In the genomic region with DNA sequence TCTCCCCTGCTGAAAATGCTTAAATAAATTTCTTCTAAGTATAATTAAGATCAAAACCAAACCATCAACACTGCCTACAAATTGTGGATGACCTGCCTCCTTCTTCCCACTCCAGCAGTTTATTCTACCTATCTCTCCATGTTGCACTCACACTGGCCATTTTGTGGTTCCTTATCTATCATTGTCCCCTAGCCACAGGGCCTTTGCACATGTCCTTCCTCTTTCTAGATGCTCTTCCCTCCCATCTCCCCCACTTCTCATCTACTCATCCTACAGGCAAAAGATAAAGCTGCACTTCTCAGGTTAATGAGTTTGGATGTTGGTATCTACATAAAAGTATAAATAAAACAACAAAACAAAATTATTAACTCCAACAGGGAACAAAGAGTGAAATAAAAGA, we compare ENCODE assay signal across 35 cellular contexts.
"Had no signal": no experiment of that assay in that cellular context is flagged by ENCODE, and none has a peak within 500 bp of the region (broad histone marks: within the 10 kb centered on the region; RNA-seq: fewer than 3 reads in every experiment).

No MANE protein-coding gene starts in this region.

- H3K4me1 Mint-ChIP-seq: activated CD4-positive, alpha-beta T cell treated with anti-CD3 and anti-CD28 coated beads for 36 hours; activated CD4-positive, alpha-beta T cell treated with anti-CD3 and anti-CD28 coated beads, Interleukin-2, amount 10 ng/mL, durations not matched to agents 24 days and 14 days; activated CD8-positive, alpha-beta memory T cell treated with anti-CD3 and anti-CD28 coated beads, Interleukin-2, amount 10 ng/mL, durations not matched to agents 7 days and 5 days; activated naive CD4-positive, alpha-beta T cell treated with anti-CD3 and anti-CD28 coated beads, Interleukin-2, amount 10 ng/mL, durations not matched to agents 7 days and 5 days; activated naive CD8-positive, alpha-beta T cell treated with anti-CD3 and anti-CD28 coated beads, Interleukin-2, amount 10 ng/mL, durations not matched to agents 7 days and 5 days; T-helper 17 cell had no signal

- H3K4me1 ChIP-seq: ascending aorta, breast epithelium, colonic mucosa, esophagus squamous epithelium, gastroesophageal sphincter had no signal

- H3K27ac Mint-ChIP-seq: activated CD4-positive, alpha-beta memory T cell treated with anti-CD3 and anti-CD28 coated beads for 36 hours; activated CD4-positive, alpha-beta T cell treated with anti-CD3 and anti-CD28 coated beads for 36 hours; activated CD4-positive, alpha-beta T cell treated with anti-CD3 and anti-CD28 coated beads, Interleukin-2, amount 10 ng/mL, durations not matched to agents 24 days and 14 days; activated CD8-positive, alpha-beta memory T cell treated with anti-CD3 and anti-CD28 coated beads, Interleukin-2, amount 10 ng/mL, durations not matched to agents 7 days and 5 days; activated CD8-positive, alpha-beta T cell treated with anti-CD3 and anti-CD28 coated beads, Interleukin-2, amount 10 ng/mL, durations not matched to agents 7 days and 5 days; activated naive CD4-positive, alpha-beta T cell treated with anti-CD3 and anti-CD28 coated beads, Interleukin-2, amount 10 ng/mL, durations not matched to agents 7 days and 5 days; activated naive CD4-positive, alpha-beta T cell treated with anti-CD3 and anti-CD28 coated beads, Interleukin-2, amount 50 U/mL, for 72 hours; activated naive CD8-positive, alpha-beta T cell treated with anti-CD3 and anti-CD28 coated beads, Interleukin-2, amount 10 ng/mL, durations not matched to agents 7 days and 5 days; activated T-helper 1 cell treated with anti-CD3 and anti-CD28 coated beads, Interleukin-12 subunit alpha, Interleukin-12 subunit beta, Interleukin-2, Interleukin-4 antibody, amounts not matched to agents 30 ng/mL and 10 ng/mL and 1 ng/mL, durations not matched to agents 14 hours and 24 hours and 36 hours; activated T-helper 2 cell treated with anti-CD3 and anti-CD28 coated beads, Interferon-gamma antibody, Interleukin-2, Interleukin-4, amounts not matched to agents 10 μg/mL and 5 μg/mL and 100 μg/mL, durations not matched to agents 14 hours and 24 hours and 36 hours; brain; T-helper 17 cell; T-helper 2 cell treated with Interferon-gamma antibody and Interleukin-4, amounts not matched to agents 5 μg/mL and 100 μg/mL, for 36 hours had no signal

- H3K36me3 ChIP-seq: ascending aorta, breast epithelium, cardiac muscle cell, colonic mucosa, esophagus squamous epithelium, gastroesophageal sphincter, WERI-Rb-1 had no signal

- H3K27me3 Mint-ChIP-seq: activated CD4-positive, alpha-beta T cell treated with anti-CD3 and anti-CD28 coated beads, Interleukin-2, amount 10 ng/mL, durations not matched to agents 24 days and 14 days; activated naive CD4-positive, alpha-beta T cell treated with anti-CD3 and anti-CD28 coated beads, Interleukin-2, amount 10 ng/mL, durations not matched to agents 7 days and 5 days; activated naive CD8-positive, alpha-beta T cell treated with anti-CD3 and anti-CD28 coated beads, Interleukin-2, amount 10 ng/mL, durations not matched to agents 7 days and 5 days; brain had no signal

- H3K36me3 Mint-ChIP-seq: activated CD4-positive, alpha-beta memory T cell treated with anti-CD3 and anti-CD28 coated beads for 36 hours; activated CD8-positive, alpha-beta memory T cell treated with anti-CD3 and anti-CD28 coated beads, Interleukin-2, amount 10 ng/mL, durations not matched to agents 7 days and 5 days; activated naive CD4-positive, alpha-beta T cell treated with anti-CD3 and anti-CD28 coated beads, Interleukin-2, amount 10 ng/mL, durations not matched to agents 7 days and 5 days; activated naive CD8-positive, alpha-beta T cell treated with anti-CD3 and anti-CD28 coated beads, Interleukin-2, amount 10 ng/mL, durations not matched to agents 7 days and 5 days; brain had no signal

- H3K4me3 ChIP-seq: ascending aorta, breast epithelium, cardiac muscle cell, colonic mucosa, esophagus squamous epithelium, gastroesophageal sphincter had no signal

- H3K27ac ChIP-seq: ascending aorta, breast epithelium, cardiac muscle cell, colonic mucosa, epithelial cell of prostate, esophagus squamous epithelium, gastroesophageal sphincter, WERI-Rb-1 had no signal

- H3K9me3 ChIP-seq: ascending aorta, breast epithelium, colonic mucosa, esophagus squamous epithelium had no signal

- H3K27me3 ChIP-seq: ascending aorta, breast epithelium, cardiac muscle cell, colonic mucosa, esophagus squamous epithelium, gastroesophageal sphincter had no signal

- DNase-seq: activated CD4-positive, alpha-beta memory T cell treated with anti-CD3 and anti-CD28 coated beads for 36 hours; activated CD4-positive, alpha-beta T cell treated with anti-CD3 and anti-CD28 coated beads for 36 hours; activated CD4-positive, alpha-beta T cell treated with anti-CD3 and anti-CD28 coated beads, Interleukin-2, amount 10 ng/mL, durations not matched to agents 24 days and 14 days; activated CD4-positive, CD25-positive, alpha-beta regulatory T cell; activated CD4-positive, CD25-positive, alpha-beta regulatory T cell treated with anti-CD3 and anti-CD28 coated beads, Interleukin-2, amount 50 U/mL, for 72 hours; activated CD8-positive, alpha-beta memory T cell treated with anti-CD3 and anti-CD28 coated beads, Interleukin-2, amount 10 ng/mL, durations not matched to agents 7 days and 5 days; activated CD8-positive, alpha-beta memory T cell treated with anti-CD3 and anti-CD28 coated beads, Interleukin-2, amount 50 U/mL, for 4 hours; activated CD8-positive, alpha-beta T cell treated with anti-CD3 and anti-CD28 coated beads, Interleukin-2, amount 10 ng/mL, durations not matched to agents 7 days and 5 days; activated effector memory CD4-positive, alpha-beta T cell treated with anti-CD3 and anti-CD28 coated beads, Interleukin-2, amount 50 U/mL, for 16 hours; activated naive CD4-positive, alpha-beta T cell treated with anti-CD3 and anti-CD28 coated beads, Interleukin-2, amount 10 ng/mL, durations not matched to agents 7 days and 5 days; activated naive CD8-positive, alpha-beta T cell treated with anti-CD3 and anti-CD28 coated beads, Interleukin-2, amount 10 ng/mL, durations not matched to agents 7 days and 5 days; activated T-cell treated with anti-CD3 and anti-CD28 coated beads, Interleukin-2, amount 50 U/mL, for 1 hour; activated T-cell treated with anti-CD3 and anti-CD28 coated beads, Interleukin-2, amount 50 U/mL, for 48 hours; central memory CD4-positive, alpha-beta T cell; cerebellar nuclear complex; colonic mucosa; effector CD8-positive, alpha-beta T cell; esophagus squamous epithelium; foreskin melanocyte; hippocampal formation; T-helper 17 cell; T1000; WERI-Rb-1 had no signal

- H3K4me3 Mint-ChIP-seq: activated CD4-positive, alpha-beta memory T cell treated with anti-CD3 and anti-CD28 coated beads for 36 hours; activated CD4-positive, alpha-beta T cell treated with anti-CD3 and anti-CD28 coated beads for 36 hours; activated CD4-positive, alpha-beta T cell treated with anti-CD3 and anti-CD28 coated beads, Interleukin-2, amount 10 ng/mL, durations not matched to agents 24 days and 14 days; activated CD8-positive, alpha-beta memory T cell treated with anti-CD3 and anti-CD28 coated beads, Interleukin-2, amount 10 ng/mL, durations not matched to agents 7 days and 5 days; activated CD8-positive, alpha-beta T cell treated with anti-CD3 and anti-CD28 coated beads, Interleukin-2, amount 10 ng/mL, durations not matched to agents 7 days and 5 days; activated naive CD4-positive, alpha-beta T cell treated with anti-CD3 and anti-CD28 coated beads, Interleukin-2, amount 10 ng/mL, durations not matched to agents 7 days and 5 days; activated naive CD8-positive, alpha-beta T cell treated with anti-CD3 and anti-CD28 coated beads, Interleukin-2, amount 10 ng/mL, durations not matched to agents 7 days and 5 days; activated T-helper 1 cell treated with anti-CD3 and anti-CD28 coated beads, Interleukin-12 subunit alpha, Interleukin-12 subunit beta, Interleukin-2, Interleukin-4 antibody, amounts not matched to agents 30 ng/mL and 10 ng/mL and 1 ng/mL, durations not matched to agents 14 hours and 24 hours and 36 hours; brain; T-helper 17 cell; T-helper 2 cell treated with Interferon-gamma antibody and Interleukin-4, amounts not matched to agents 5 μg/mL and 100 μg/mL, for 36 hours had no signal

- FAIRE-seq: endometrium, endothelial cell of umbilical vein had no signal

- H3K9me3 Mint-ChIP-seq: activated naive CD4-positive, alpha-beta T cell treated with anti-CD3 and anti-CD28 coated beads, Interleukin-2, amount 10 ng/mL, durations not matched to agents 7 days and 5 days; activated T-helper 1 cell treated with anti-CD3 and anti-CD28 coated beads, Interleukin-12 subunit alpha, Interleukin-12 subunit beta, Interleukin-2, Interleukin-4 antibody, amounts not matched to agents 30 ng/mL and 10 ng/mL and 1 ng/mL, durations not matched to agents 14 hours and 24 hours and 36 hours; activated T-helper 2 cell treated with anti-CD3 and anti-CD28 coated beads, Interferon-gamma antibody, Interleukin-2, Interleukin-4, amounts not matched to agents 10 μg/mL and 5 μg/mL and 100 μg/mL, durations not matched to agents 14 hours and 24 hours and 36 hours; T-helper 2 cell treated with Interferon-gamma antibody and Interleukin-4, amounts not matched to agents 5 μg/mL and 100 μg/mL, for 36 hours had no signal
